1 cellular context compared by ENCODE assay signal in genomic region chr3:48472673-48472922, GRCh38.
TF ChIP-seq lines count a peak whose summit lies in the region.

No MANE protein-coding gene starts in this region.

TF ChIP-seq in SK-N-SH, 30 proteins besides CTCF, POLR2A, EP300 and RAD21 (continued from another document):
- TF ChIP-seq, protein P1, sequence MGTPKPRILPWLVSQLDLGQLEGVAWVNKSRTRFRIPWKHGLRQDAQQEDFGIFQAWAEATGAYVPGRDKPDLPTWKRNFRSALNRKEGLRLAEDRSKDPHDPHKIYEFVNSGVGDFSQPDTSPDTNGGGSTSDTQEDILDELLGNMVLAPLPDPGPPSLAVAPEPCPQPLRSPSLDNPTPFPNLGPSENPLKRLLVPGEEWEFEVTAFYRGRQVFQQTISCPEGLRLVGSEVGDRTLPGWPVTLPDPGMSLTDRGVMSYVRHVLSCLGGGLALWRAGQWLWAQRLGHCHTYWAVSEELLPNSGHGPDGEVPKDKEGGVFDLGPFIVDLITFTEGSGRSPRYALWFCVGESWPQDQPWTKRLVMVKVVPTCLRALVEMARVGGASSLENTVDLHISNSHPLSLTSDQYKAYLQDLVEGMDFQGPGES (IDR thresholded peaks at IDR 0.05; ENCODE audit: low read depth, low read length): no peak
- TF ChIP-seq EZH2phosphoT487 (IDR thresholded peaks at IDR 0.05; ENCODE audit: borderline replicate concordance, low read depth): no peak
